In genomic region chr10:84590794-84591193, GRCh38 we compare ENCODE assay signal across 17 cellular contexts.
DNase-seq lines count a peak whose midpoint lies in the region; ATAC-seq and TF ChIP-seq lines count a peak whose summit lies in the region.
"Had no signal": no experiment of that assay in that cellular context is flagged by ENCODE, and none has a peak within 500 bp of the region (broad histone marks: within the 10 kb centered on the region; RNA-seq: fewer than 3 reads in every experiment).

No MANE protein-coding gene starts in this region.

- intact Hi-C loops in Right ventricle myocardium inferior (cut with DNase I) (no loop called here), cardiac septum (cut with DNase I) (no loop called here), upper lobe of right lung (cut with DNase I) (no loop called here)
- intact Hi-C loops in activated T-helper 2 cell treated with anti-CD3 and anti-CD28 coated beads, Interferon-gamma antibody, Interleukin-2, Interleukin-4, amounts not matched to agents 10 μg/mL and 5 μg/mL and 100 μg/mL, durations not matched to agents 14 hours and 24 hours and 36 hours (cut with micrococcal nuclease): no loop called here

- no peak overlapping the region for H3K4me3 Mint-ChIP-seq in activated T-helper 2 cell treated with anti-CD3 and anti-CD28 coated beads, Interferon-gamma antibody, Interleukin-2, Interleukin-4, amounts not matched to agents 10 μg/mL and 5 μg/mL and 100 μg/mL, durations not matched to agents 14 hours and 24 hours and 36 hours (ENCODE audit: low read depth)
- H3K4me3 Mint-ChIP-seq: nephron; stimulated activated naive CD8-positive, alpha-beta T cell treated with anti-CD3 and anti-CD28 coated beads, Interleukin-15, amount 100 ng/mL, for 72 hours; T-helper 1 cell treated with Interleukin-12 subunit alpha and Interleukin-12 subunit beta and Interleukin-4 antibody, amounts not matched to agents 30 μg/mL and 1 μg/mL, for 36 hours had no signal

- no peaks in the 10 kb centered on the region for H3K27me3 Mint-ChIP-seq in activated T-helper 2 cell treated with anti-CD3 and anti-CD28 coated beads, Interferon-gamma antibody, Interleukin-2, Interleukin-4, amounts not matched to agents 10 μg/mL and 5 μg/mL and 100 μg/mL, durations not matched to agents 14 hours and 24 hours and 36 hours (ENCODE audit: low read depth)
- H3K27me3 Mint-ChIP-seq: stimulated activated naive CD8-positive, alpha-beta T cell treated with anti-CD3 and anti-CD28 coated beads, Interleukin-15, amount 100 ng/mL, for 72 hours had no signal

- H3K4me1 Mint-ChIP-seq in activated T-helper 2 cell treated with anti-CD3 and anti-CD28 coated beads, Interferon-gamma antibody, Interleukin-2, Interleukin-4, amounts not matched to agents 10 μg/mL and 5 μg/mL and 100 μg/mL, durations not matched to agents 14 hours and 24 hours and 36 hours (ENCODE audit: low read depth): no peaks in the 10 kb centered on the region
- H3K4me1 Mint-ChIP-seq: CD14-positive monocyte; nephron; stimulated activated naive CD8-positive, alpha-beta T cell treated with anti-CD3 and anti-CD28 coated beads, Interleukin-15, amount 100 ng/mL, for 72 hours had no signal

- POLR2A ChIA-PET in GM10248 (lab: Yijun Ruan, JAX): no interaction called here

- ATAC-seq in Right ventricle myocardium inferior (peak; percentile 76), upper lobe of right lung (peak; percentile 40)
- ATAC-seq: stimulated activated naive CD8-positive, alpha-beta T cell treated with anti-CD3 and anti-CD28 coated beads, Interleukin-15, amount 100 ng/mL, for 72 hours had no signal

- no peaks in the 10 kb centered on the region for H3K36me3 ChIP-seq in upper lobe of right lung
- H3K36me3 ChIP-seq: HAP-1 had no signal

- H3K9me3 ChIP-seq in upper lobe of right lung: no peaks in the 10 kb centered on the region
- H3K9me3 ChIP-seq: HAP-1 had no signal

- DNase-seq in Right ventricle myocardium inferior (ENCODE audit: missing footprints) (no peak), cardiac septum (ENCODE audit: low spot score) (no peak), NCI-H446 (lab: John Stamatoyannopoulos, UW) (peak; percentile 67 to 79), kidney tubule cell (ENCODE audit: low spot score) (peak; percentile 8), upper lobe of right lung (no peak), GOT3 (lab: John Stamatoyannopoulos, UW) (no peak), GM10248 (ENCODE audit: extremely low spot score) (no peak)
- DNase-seq in activated T-helper 2 cell treated with anti-CD3 and anti-CD28 coated beads, Interferon-gamma antibody, Interleukin-2, Interleukin-4, amounts not matched to agents 10 μg/mL and 5 μg/mL and 100 μg/mL, durations not matched to agents 14 hours and 24 hours and 36 hours (ENCODE audit: low spot score): no peak
- DNase-seq: DMS53; erythroblast; Karpas-422; mammary epithelial cell; stimulated activated naive CD8-positive, alpha-beta T cell treated with anti-CD3 and anti-CD28 coated beads, Interleukin-15, amount 100 ng/mL, for 72 hours had no signal

- H3K36me3 Mint-ChIP-seq in activated T-helper 2 cell treated with anti-CD3 and anti-CD28 coated beads, Interferon-gamma antibody, Interleukin-2, Interleukin-4, amounts not matched to agents 10 μg/mL and 5 μg/mL and 100 μg/mL, durations not matched to agents 14 hours and 24 hours and 36 hours (ENCODE audit: low read depth): no peaks in the 10 kb centered on the region
- H3K36me3 Mint-ChIP-seq: CD14-positive monocyte had no signal

- no peaks in the 10 kb centered on the region for H3K4me1 ChIP-seq in upper lobe of right lung
- H3K4me1 ChIP-seq: HAP-1 had no signal

- H3K4me3 ChIP-seq in upper lobe of right lung: no peak overlapping the region
- H3K4me3 ChIP-seq: HAP-1 had no signal

- no peak for TF ChIP-seq CTCF in upper lobe of right lung (IDR thresholded peaks at IDR 0.05)
- TF ChIP-seq CTCF in GM10248 (IDR thresholded peaks at IDR 0.05; ENCODE audit: control extremely low read depth, extremely low read depth, low read depth, missing control alignments): no peak

- no peak overlapping the region for H3K27ac Mint-ChIP-seq in activated T-helper 2 cell treated with anti-CD3 and anti-CD28 coated beads, Interferon-gamma antibody, Interleukin-2, Interleukin-4, amounts not matched to agents 10 μg/mL and 5 μg/mL and 100 μg/mL, durations not matched to agents 14 hours and 24 hours and 36 hours
- H3K27ac Mint-ChIP-seq: CD14-positive monocyte; nephron; stimulated activated naive CD8-positive, alpha-beta T cell treated with anti-CD3 and anti-CD28 coated beads, Interleukin-15, amount 100 ng/mL, for 72 hours; T-helper 1 cell treated with Interleukin-12 subunit alpha and Interleukin-12 subunit beta and Interleukin-4 antibody, amounts not matched to agents 30 μg/mL and 1 μg/mL, for 36 hours had no signal

- H3K27ac ChIP-seq in upper lobe of right lung: no peak overlapping the region

- H3K9me3 Mint-ChIP-seq in activated T-helper 2 cell treated with anti-CD3 and anti-CD28 coated beads, Interferon-gamma antibody, Interleukin-2, Interleukin-4, amounts not matched to agents 10 μg/mL and 5 μg/mL and 100 μg/mL, durations not matched to agents 14 hours and 24 hours and 36 hours: no peaks in the 10 kb centered on the region
- H3K9me3 Mint-ChIP-seq: stimulated activated naive CD8-positive, alpha-beta T cell treated with anti-CD3 and anti-CD28 coated beads, Interleukin-15, amount 100 ng/mL, for 72 hours; T-helper 1 cell treated with Interleukin-12 subunit alpha and Interleukin-12 subunit beta and Interleukin-4 antibody, amounts not matched to agents 30 μg/mL and 1 μg/mL, for 36 hours had no signal

- no peaks in the 10 kb centered on the region for H3K27me3 ChIP-seq in upper lobe of right lung

- CTCF ChIA-PET in GM10248 (lab: Yijun Ruan, JAX): no interaction called here

Comparison
In these comparisons a context has a peak if more than half of its experiments do, and no peak if none do; other contexts are left out.
1. DNase-seq: peak in NCI-H446 (2 of 2) and kidney tubule cell (single experiment); none in Right ventricle myocardium inferior (single experiment), cardiac septum (single experiment), upper lobe of right lung (single experiment), activated T-helper 2 cell treated with anti-CD3 and anti-CD28 coated beads, Interferon-gamma antibody, Interleukin-2, Interleukin-4, amounts not matched to agents 10 μg/mL and 5 μg/mL and 100 μg/mL, durations not matched to agents 14 hours and 24 hours and 36 hours (single experiment), GOT3 (single experiment) and GM10248 (single experiment).